ENCODE assay signal across 8 cellular contexts in genomic region chr1:221997012-221997411, GRCh38.
A peak's percentile ranks its signal among the peaks of the same experiment; 100 is the strongest.
DNase-seq lines count a peak whose midpoint lies in the region; TF ChIP-seq lines count a peak whose summit lies in the region.
"Not testable (repeated sequence)": the region's sequence is repeated elsewhere in the genome, so short reads cannot be mapped to it uniquely, and the experiment has no call there.

No MANE protein-coding gene starts in this region.

- not testable (repeated sequence) for H3K79me2 ChIP-seq in ACC112 (ENCODE audit: control insufficient read depth, insufficient read depth, low read length, unreplicated experiment)

- in situ Hi-C loops in SK-MEL-5 (cut with HindIII; ENCODE audit: low pct_unique_long_range_greater_than_20kb, low sequenced_read_pairs); brain microvascular endothelial cell (cut with HindIII; ENCODE audit: low pct_ligation_motif_present, low sequenced_read_pairs): not testable (repeated sequence)

- POLR2A ChIA-PET in HEK293 (lab: Yijun Ruan, JAX), result not testable (repeated sequence)

- not testable (repeated sequence) for TF ChIP-seq CTCF in HEK293 (tag by site-specific recombination; IDR thresholded peaks at IDR 0.05); brain microvascular endothelial cell (IDR thresholded peaks at IDR 0.05; ENCODE audit: low read depth, low read length, missing control alignments)

- H3K4me1 ChIP-seq in ACC112 (ENCODE audit: control insufficient read depth, insufficient read depth, low read length, unreplicated experiment), result peaks cover 14% of the 10 kb centered on the region
- H3K4me1 ChIP-seq in HEK293 (ENCODE audit: control insufficient read depth, insufficient read depth, low read length), result not testable (repeated sequence)

- H2AFZ ChIP-seq in ACC112 (ENCODE audit: low read length, unreplicated experiment), result not testable (repeated sequence)

- H3K27ac ChIP-seq in ACC112 (ENCODE audit: low read depth, low read length) (peak overlapping the region; percentile 46; the same call in 1 of the 2 replicates), brain microvascular endothelial cell (peak overlapping the region; percentile 35)
- not testable (repeated sequence) for H3K27ac ChIP-seq in HEK293 (ENCODE audit: extremely low read depth, low read depth, low read length)

- CTCF ChIA-PET in HEK293 (lab: Yijun Ruan, JAX), result interaction anchor here (0.7 kb wide), 1 partner anchor 63 kb away, joined by 3 read pairs; no protein-coding TSS in a partner anchor

- not testable (repeated sequence) for H3K9me3 ChIP-seq in HEK293 (ENCODE audit: control insufficient read depth, insufficient read depth, low read depth, low read length)

- H3K27me3 ChIP-seq in ACC112 (ENCODE audit: insufficient read depth, low read length); brain microvascular endothelial cell (replicated peaks): not testable (repeated sequence)

- H3K4me3 ChIP-seq in ACC112 (ENCODE audit: low read depth, low read length); HEK293 (ENCODE audit: low read depth, low read length); brain microvascular endothelial cell (ENCODE audit: low read depth, low read length); skeletal muscle cell (ENCODE audit: low read depth, low read length): not testable (repeated sequence)

- DNase-seq in NCI-H226, result peak; percentile 22
- peak; percentile 60 for DNase-seq in SK-MEL-5 (ENCODE audit: low read depth, low spot score)
- peak; percentile 61 for DNase-seq in brain microvascular endothelial cell
- DNase-seq in fibroblast of gingiva (ENCODE audit: low read depth), result peak; percentile 26
- DNase-seq in iris pigment epithelial cell (ENCODE audit: low read depth), result peak; percentile 59
- DNase-seq in skeletal muscle cell (ENCODE audit: low read depth), result peak; percentile 67

- H3K36me3 ChIP-seq in ACC112 (ENCODE audit: insufficient read depth, low read length); HEK293 (ENCODE audit: control insufficient read depth in 2 of 2, insufficient read depth in 1 of 2, low read length in 2 of 2); brain microvascular endothelial cell (replicated peaks): not testable (repeated sequence)

TF ChIP-seq in HEK293, 187 proteins besides CTCF, POLR2A, EP300 and RAD21:
- TF ChIP-seq ZFHX2 (tag by site-specific recombination; conservative IDR thresholded peaks at IDR 0.05), result peak; percentile 30; the same call in 1 of the 2 replicates
- peak; percentile 17; the same call in 1 of the 2 replicates for TF ChIP-seq GLIS1 (tag by site-specific recombination; IDR thresholded peaks at IDR 0.05)
TF ChIP-seq in HEK293: peak in this region for 2; not testable (repeated sequence) for 185.
